In the genomic region with DNA sequence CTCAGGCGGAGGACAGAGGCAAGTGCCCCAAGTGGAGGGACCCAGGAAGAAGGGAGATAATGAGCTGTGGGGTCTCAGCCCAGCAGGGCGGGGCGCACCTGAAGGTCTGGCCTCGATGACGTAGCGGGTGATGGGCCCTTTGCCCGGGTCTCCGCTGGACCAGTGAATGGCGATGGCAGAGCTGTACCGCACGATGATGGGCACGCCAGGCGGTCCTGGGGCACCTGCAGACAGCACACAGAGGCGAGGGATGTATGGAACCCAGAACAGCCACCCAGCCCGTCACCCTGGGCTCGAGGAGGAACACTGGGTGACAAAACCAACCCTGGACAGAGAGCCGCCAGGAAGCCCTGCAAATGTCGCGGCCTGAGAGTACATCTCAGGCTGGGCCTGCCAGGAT, we compare ENCODE assay signal across 26 cellular contexts. TPM values are rescaled to one million over a fixed set of nuclear protein-coding genes. Genes with fewer than 3 reads are reported as not detected.
DNase-seq lines count a peak whose midpoint lies in the region; ATAC-seq and TF ChIP-seq lines count a peak whose summit lies in the region.
"Had no signal": no experiment of that assay in that cellular context is flagged by ENCODE, and none has a peak within 500 bp of the region (broad histone marks: within the 10 kb centered on the region; RNA-seq: fewer than 3 reads in every experiment).

No MANE protein-coding gene starts in this region.

- H3K9me3 ChIP-seq in muscle layer of colon (ENCODE audit: low read length) = no peaks in the 10 kb centered on the region
- H3K9me3 ChIP-seq: Caco-2 had no signal

- H3K27me3 ChIP-seq in muscle layer of colon (ENCODE audit: control insufficient read depth in 1 of 2, insufficient read depth in 2 of 2, low read length in 2 of 2) = no peaks in the 10 kb centered on the region

- no peaks in the 10 kb centered on the region for H3K36me3 ChIP-seq in muscle layer of colon (ENCODE audit: insufficient read depth, low read length)

- no peak overlapping the region for H3K9ac ChIP-seq in muscle layer of colon (ENCODE audit: low read length)
- H3K9ac ChIP-seq: KMS-11 had no signal

- H3K4me1 ChIP-seq in muscle layer of colon (ENCODE audit: insufficient read depth, low read length) = peaks cover 43% of the 10 kb centered on the region

- DNase-seq in Right ventricle myocardium inferior (ENCODE audit: missing footprints) = peak; percentile 26
- DNase-seq in cardiac septum (ENCODE audit: low spot score) = no peak
- DNase-seq in caudate nucleus (lab: John Stamatoyannopoulos, UW) = no peak
- DNase-seq in NCI-H1417 (lab: John Stamatoyannopoulos, UW) = no peak
- DNase-seq: Caco-2; CD8-positive, alpha-beta T cell; DMS 273 treated with DMSO at 0.1 percent for 48 hours; DMS79; EL; GDM1; GOT3; MM.1S; NCI-H1048; NCI-H1417 treated with DMSO at 0.1 percent for 48 hours; NCI-H2081; NCI-H2227 treated with DMSO at 0.1 percent for 48 hours; NCI-H69; RPMI8226; SHP77 treated with DMSO at 0.1 percent for 48 hours had no signal

- H3K27ac ChIP-seq in caudate nucleus (ENCODE audit: low read depth, low read length) (peak overlapping the region; percentile 80), muscle layer of colon (ENCODE audit: low read depth, low read length) (peak overlapping the region; percentile 90), temporal lobe (ENCODE audit: low read depth, low read length) (peak overlapping the region; percentile 0)
- H3K27ac ChIP-seq: 22Rv1, KMS-11 had no signal

- TF ChIP-seq POLR2A in GM18505 (IDR thresholded peaks at IDR 0.05; ENCODE audit: borderline replicate concordance, extremely low read depth, insufficient read depth, insufficient read length) = no peak

- ATAC-seq in Right ventricle myocardium inferior (no peak), GM18505 (IDR thresholded peaks at IDR 0.05; ENCODE audit: unreplicated experiment) (no peak)
- ATAC-seq: CD8-positive, alpha-beta T cell; GM12878; HCT116 had no signal

- no peak overlapping the region for H3K4me3 ChIP-seq in muscle layer of colon (ENCODE audit: low read depth in 1 of 2, low read length in 2 of 2)
- H3K4me3 ChIP-seq: GM12878 had no signal

- intact Hi-C loops in Right ventricle myocardium inferior (cut with DNase I) (loop anchor here (2.0 kb wide), 2 partner anchors 37 to 45 kb away; partner anchors contain the start of gene CDC42EP4), cardiac septum (cut with DNase I) (no loop called here)

RNA-seq across cellular contexts. Expression of gene CDC42EP4, which starts 46.2 kb away (rescaled TPM):
- 58.8 TPM for total RNA-seq in Right ventricle myocardium inferior
- 41.3 TPM for total RNA-seq in cardiac septum
- total RNA-seq in temporal lobe = 59.3 TPM

Comparison
In these comparisons a context has a peak if more than half of its experiments do, and no peak if none do; other contexts are left out.
1. H3K27ac ChIP-seq: peak in every context shown above with its lines; median percentile 90 in muscle layer of colon; 80 in caudate nucleus; 0 in temporal lobe.